ENCODE assay signal across 12 cellular contexts in the genomic region with DNA sequence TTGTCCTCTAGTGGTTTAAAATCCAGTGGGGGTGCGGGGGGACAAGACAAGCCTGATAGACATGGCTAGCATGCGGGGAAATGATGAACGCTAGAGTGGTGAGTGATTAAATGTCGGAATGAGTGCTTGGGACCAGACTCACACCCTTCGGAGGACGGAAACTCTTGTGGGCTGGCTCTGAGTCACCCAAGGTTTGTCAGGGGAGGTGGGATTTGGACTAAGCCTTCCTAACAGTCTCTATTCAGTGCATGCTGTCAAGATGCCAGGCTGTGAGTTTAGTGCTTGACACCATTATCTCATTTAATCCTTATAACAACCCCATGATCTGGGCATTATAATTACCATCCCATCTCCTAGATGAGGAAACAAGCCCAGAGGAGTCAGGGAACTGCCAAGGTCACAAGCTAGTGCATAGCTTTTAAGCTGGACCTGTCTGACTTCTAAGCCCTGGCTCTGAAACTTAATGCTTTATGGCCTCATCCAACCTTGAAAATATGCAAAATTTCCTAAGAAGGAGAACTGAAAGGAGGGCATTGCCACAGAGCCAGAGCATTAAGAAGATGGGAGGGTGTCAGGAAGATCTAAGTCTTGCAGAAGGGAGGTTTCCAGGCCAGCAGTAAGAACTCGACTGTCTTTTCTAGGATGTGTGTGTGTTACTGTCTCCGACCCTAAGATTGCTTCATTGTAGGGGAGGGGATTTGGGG.
DNase-seq lines count a peak whose midpoint lies in the region; ATAC-seq and TF ChIP-seq lines count a peak whose summit lies in the region.
"Had no signal": no experiment of that assay in that cellular context is flagged by ENCODE, and none has a peak within 500 bp of the region (broad histone marks: within the 10 kb centered on the region; RNA-seq: fewer than 3 reads in every experiment).

No MANE protein-coding gene starts in this region.

- H4K8ac ChIP-seq in mesenchymal stem cell (ENCODE audit: low read length) = no peak overlapping the region

- 32% methylated on average over 5 of the region's 8 CpGs for WGBS in mesenchymal stem cell

- no peak overlapping the region for H2BK5ac ChIP-seq in mesenchymal stem cell (ENCODE audit: low read depth, low read length, poor library complexity, severe bottlenecking)

- intact Hi-C loops in left colon (cut with DNase I, micrococcal nuclease) = no loop called here

- H3K4me3 Mint-ChIP-seq in GM23338 (0 out of 3 replicates have a peak overlapping the region, but pooled peaks have one; percentile 9), nephron progenitor cell (no peak overlapping the region)
- H3K4me3 Mint-ChIP-seq: activated CD4-positive, alpha-beta memory T cell treated with anti-CD3 and anti-CD28 coated beads, Interleukin-2, amount 10 ng/mL, durations not matched to agents 7 days and 5 days; CD4-positive, alpha-beta memory T cell had no signal

- no peaks in the 10 kb centered on the region for H4K20me1 ChIP-seq in GM23338 (replicated peaks; ENCODE audit: insufficient read depth)

- no peak overlapping the region for H2BK15ac ChIP-seq in mesenchymal stem cell (ENCODE audit: low read depth, poor library complexity, severe bottlenecking)

- no peaks in the 10 kb centered on the region for H3K9me3 Mint-ChIP-seq in GM23338
- H3K9me3 Mint-ChIP-seq in nephron progenitor cell = no peaks in the 10 kb centered on the region
- H3K9me3 Mint-ChIP-seq: activated CD4-positive, alpha-beta memory T cell treated with anti-CD3 and anti-CD28 coated beads, Interleukin-2, amount 10 ng/mL, durations not matched to agents 7 days and 5 days had no signal

- H3K27me3 ChIP-seq in GM23338 (ENCODE audit: insufficient read depth) (peaks cover 42% of the 10 kb centered on the region), WERI-Rb-1 (ENCODE audit: insufficient read depth, low read depth, severe bottlenecking) (no peaks in the 10 kb centered on the region), mesenchymal stem cell (ENCODE audit: control insufficient read depth in 1 of 2, insufficient read depth in 1 of 2, low read length in 2 of 2) (peaks cover 59 to 60% of the 10 kb centered on the region in 2 experiments)

- H2AFZ ChIP-seq in GM23338 = peak overlapping the region; percentile 100
- H2AFZ ChIP-seq in mesenchymal stem cell (ENCODE audit: low read depth, low read length) = no peak overlapping the region

- no peaks in the 10 kb centered on the region for H3K9me2 ChIP-seq in GM23338 (ENCODE audit: insufficient read depth)

- H3K14ac ChIP-seq in mesenchymal stem cell (ENCODE audit: low read length in 2 of 2) = no peak overlapping the region

- H3K27ac Mint-ChIP-seq in GM23338 = no peak overlapping the region
- no peak overlapping the region for H3K27ac Mint-ChIP-seq in nephron progenitor cell
- H3K27ac Mint-ChIP-seq: activated CD4-positive, alpha-beta memory T cell treated with anti-CD3 and anti-CD28 coated beads, Interleukin-2, amount 10 ng/mL, durations not matched to agents 7 days and 5 days; CD4-positive, alpha-beta memory T cell had no signal

- ATAC-seq in GM23338 = no peak
- no peak for ATAC-seq in left colon
- ATAC-seq in HG02885 (IDR thresholded peaks at IDR 0.05; ENCODE audit: poor library complexity, unreplicated experiment) = no peak
- ATAC-seq: Panc1 had no signal

- H2BK12ac ChIP-seq in mesenchymal stem cell (ENCODE audit: low read length in 2 of 2) = peak overlapping the region in 1 of 2 experiments; percentile 3

- H3K18ac ChIP-seq in mesenchymal stem cell (ENCODE audit: low read depth in 1 of 2, low read length in 2 of 2) = no peak overlapping the region

- no peaks in the 10 kb centered on the region for H3K79me1 ChIP-seq in mesenchymal stem cell (replicated peaks; ENCODE audit: low read length, poor library complexity, severe bottlenecking)

- H3K4me2 ChIP-seq in GM23338 = peak overlapping the region; percentile 93
- H3K4me2 ChIP-seq in mesenchymal stem cell (ENCODE audit: low read length, poor library complexity, severe bottlenecking) = no peak overlapping the region

- H3K27me3 Mint-ChIP-seq in GM23338 (ENCODE audit: insufficient read depth, low read depth, poor library complexity) = peaks cover 13% of the 10 kb centered on the region
- peaks cover 65% of the 10 kb centered on the region for H3K27me3 Mint-ChIP-seq in nephron progenitor cell (ENCODE audit: low read depth, poor library complexity)

- H3K23ac ChIP-seq in mesenchymal stem cell (ENCODE audit: low read length in 2 of 2) = no peak overlapping the region

- DNase-seq in AG10803 (ENCODE audit: low read depth) (peak; percentile 51), GM23338 (ENCODE audit: low spot score) (no peak), WERI-Rb-1 (peak; percentile 92), mesenchymal stem cell (peak; percentile 72), left colon (no peak), GF-D8 (lab: John Stamatoyannopoulos, UW) (no peak), nephron progenitor cell (no peak)
- DNase-seq: activated CD4-positive, alpha-beta memory T cell treated with anti-CD3 and anti-CD28 coated beads, Interleukin-2, amount 10 ng/mL, durations not matched to agents 7 days and 5 days; CD4-positive, alpha-beta memory T cell had no signal

- H3K27ac ChIP-seq in GM23338 (ENCODE audit: low read depth) (no peak overlapping the region), WERI-Rb-1 (peak overlapping the region; percentile 72), mesenchymal stem cell (ENCODE audit: low read length, poor library complexity, severe bottlenecking) (no peak overlapping the region)
- H3K27ac ChIP-seq: coronary artery had no signal

- H3K4me1 ChIP-seq in GM23338 (ENCODE audit: insufficient read depth) (peaks cover 8% of the 10 kb centered on the region), mesenchymal stem cell (ENCODE audit: control insufficient read depth, insufficient read depth, low read depth, low read length) (no peaks in the 10 kb centered on the region)

- H3K36me3 ChIP-seq in GM23338 (ENCODE audit: insufficient read depth) (no peaks in the 10 kb centered on the region), WERI-Rb-1 (no peaks in the 10 kb centered on the region), mesenchymal stem cell (ENCODE audit: control insufficient read depth in 1 of 2, insufficient read depth in 2 of 2, low read depth in 1 of 2, low read length in 2 of 2) (no peaks in the 10 kb centered on the region)

- no peak overlapping the region for H2BK120ac ChIP-seq in mesenchymal stem cell (ENCODE audit: low read depth, low read length)

- H4K91ac ChIP-seq in mesenchymal stem cell (ENCODE audit: low read length) = no peak overlapping the region

- H3K4me3 ChIP-seq in AG10803 (ENCODE audit: low read length) (no peak overlapping the region), GM23338 (peak overlapping the region; percentile 65), WERI-Rb-1 (ENCODE audit: low read depth, low read length) (peak overlapping the region; percentile 45), mesenchymal stem cell (ENCODE audit: insufficient read depth in 1 of 2, low read depth in 1 of 2, low read length in 2 of 2) (no peak overlapping the region)
- H3K4me3 ChIP-seq: coronary artery had no signal

- H3K4ac ChIP-seq in mesenchymal stem cell (ENCODE audit: low read depth in 1 of 2, low read length in 2 of 2) = no peak overlapping the region

- H3K79me2 ChIP-seq in GM23338 (replicated peaks; ENCODE audit: insufficient read depth) = no peaks in the 10 kb centered on the region

- H3F3A ChIP-seq in GM23338 (replicated peaks; ENCODE audit: low read depth) = no peaks in the 10 kb centered on the region

- no peak overlapping the region for H3K9ac ChIP-seq in mesenchymal stem cell (ENCODE audit: low read length)

- no peak for TF ChIP-seq CTCF in AG10803 (conservative IDR thresholded peaks at IDR 0.05; ENCODE audit: low read length)
- TF ChIP-seq CTCF in GM23338 (conservative IDR thresholded peaks at IDR 0.05; ENCODE audit: low read depth in 2 of 2) = no peak
- TF ChIP-seq CTCF in WERI-Rb-1 (IDR thresholded peaks at IDR 0.05; ENCODE audit: low read depth, low read length) = no peak
- no peak for TF ChIP-seq CTCF in nephron progenitor cell (IDR thresholded peaks at IDR 0.05)

- H2AK5ac ChIP-seq in mesenchymal stem cell (ENCODE audit: low read length, severe bottlenecking) = no peak overlapping the region

- no peaks in the 10 kb centered on the region for H3K9me3 ChIP-seq in WERI-Rb-1 (ENCODE audit: severe bottlenecking)
- H3K9me3 ChIP-seq in mesenchymal stem cell (ENCODE audit: control insufficient read depth, low read length) = no peaks in the 10 kb centered on the region

- H3K36me3 Mint-ChIP-seq in GM23338 (ENCODE audit: low read depth) = no peaks in the 10 kb centered on the region
- H3K36me3 Mint-ChIP-seq in nephron progenitor cell (ENCODE audit: low read depth) = no peaks in the 10 kb centered on the region
- H3K36me3 Mint-ChIP-seq: CD4-positive, alpha-beta memory T cell had no signal

- H3K4me1 Mint-ChIP-seq in GM23338 (peaks cover 10% of the 10 kb centered on the region; the same call in 2 of the 3 replicates), nephron progenitor cell (peaks cover 20% of the 10 kb centered on the region)
- H3K4me1 Mint-ChIP-seq: activated CD4-positive, alpha-beta memory T cell treated with anti-CD3 and anti-CD28 coated beads, Interleukin-2, amount 10 ng/mL, durations not matched to agents 7 days and 5 days had no signal

TF ChIP-seq in GM23338, 12 proteins besides CTCF, POLR2A, EP300 and RAD21 (continues in another document):
- TF ChIP-seq ZNF331 (CRISPR knock-in tag; IDR thresholded peaks at IDR 0.05; ENCODE audit: low read depth) (no peak), ZNF114 (CRISPR knock-in tag; IDR thresholded peaks at IDR 0.05) (no peak)

Comparison
In these comparisons a context has a peak if more than half of its experiments do, and no peak if none do; other contexts are left out.
1. DNase-seq: peak in AG10803 (single experiment), WERI-Rb-1 (single experiment) and mesenchymal stem cell (single experiment); none in GM23338 (single experiment), left colon (0 of 2), GF-D8 (single experiment) and nephron progenitor cell (single experiment).
2. H3K4me3 ChIP-seq: peak in GM23338 (single experiment) and WERI-Rb-1 (single experiment); none in AG10803 (single experiment) and mesenchymal stem cell (0 of 2).